In genomic region chr11:68002943-68003845, GRCh38 we compare ENCODE assay signal across 8 cellular contexts. TPM values are rescaled to one million over a fixed set of nuclear protein-coding genes. Genes with fewer than 3 reads are reported as not detected.
A peak's percentile ranks its signal among the peaks of the same experiment; 100 is the strongest.
DNase-seq lines count a peak whose midpoint lies in the region; ATAC-seq and TF ChIP-seq lines count a peak whose summit lies in the region.

No MANE protein-coding gene starts in this region.

- H3K4me3 ChIP-seq in BLaER1 (peak overlapping the region; percentile 76), Karpas-422 (ENCODE audit: low read length) (peak overlapping the region; percentile 96), dorsolateral prefrontal cortex (peak overlapping the region; percentile 42 to 81 (median 65)), subcutaneous abdominal adipose tissue (ENCODE audit: low read depth in 1 of 5, low read length in 5 of 5) (peak overlapping the region; percentile 55 to 75 (median 68))

- H3K9me3 ChIP-seq in BLaER1: no peaks in the 10 kb centered on the region
- H3K9me3 ChIP-seq in Karpas-422 (ENCODE audit: low read length): no peaks in the 10 kb centered on the region
- H3K9me3 ChIP-seq in subcutaneous abdominal adipose tissue (ENCODE audit: control insufficient read depth in 5 of 5, low read length in 5 of 5): no peaks in the 10 kb centered on the region

- intact Hi-C loops in dorsolateral prefrontal cortex (cut with DNase I): no loop called here

- H3K9me2 ChIP-seq in Karpas-422 (replicated peaks; ENCODE audit: insufficient read depth, low read length): no peaks in the 10 kb centered on the region

- H3K9ac ChIP-seq in BLaER1: peak overlapping the region; percentile 82
- peak overlapping the region; percentile 89 for H3K9ac ChIP-seq in Karpas-422 (ENCODE audit: low read length)
- peak overlapping the region in 4 of 5 donors; percentile 40 to 68 (median 53) for H3K9ac ChIP-seq in subcutaneous abdominal adipose tissue (ENCODE audit: low read length in 5 of 5)

- peaks cover 27% of the 10 kb centered on the region for H3K36me3 ChIP-seq in BLaER1
- H3K36me3 ChIP-seq in Karpas-422 (ENCODE audit: insufficient read depth, low read length): no peaks in the 10 kb centered on the region
- H3K36me3 ChIP-seq in subcutaneous abdominal adipose tissue (ENCODE audit: control insufficient read depth in 5 of 5, insufficient read depth in 5 of 5, low read length in 5 of 5): peaks cover 0 to 3% (median 0%) of the 10 kb centered on the region in 5 donors

- H2AFZ ChIP-seq in Karpas-422 (ENCODE audit: low read length): peak overlapping the region; percentile 62; the same call in 1 of the 2 replicates

- peaks cover 80% of the 10 kb centered on the region for H3K4me1 ChIP-seq in BLaER1
- H3K4me1 ChIP-seq in Karpas-422 (ENCODE audit: low read length): peaks cover 22% of the 10 kb centered on the region
- peaks cover 0 to 31% (median 21%) of the 10 kb centered on the region in 5 donors for H3K4me1 ChIP-seq in subcutaneous abdominal adipose tissue (ENCODE audit: control insufficient read depth in 5 of 5, insufficient read depth in 5 of 5, low read length in 5 of 5)

- peak overlapping the region; percentile 96 for H3K4me2 ChIP-seq in BLaER1
- peak overlapping the region; percentile 80 for H3K4me2 ChIP-seq in Karpas-422 (ENCODE audit: low read depth, low read length, poor library complexity, severe bottlenecking)

- H3K27ac ChIP-seq in BLaER1 (peak overlapping the region; percentile 93), Karpas-422 (ENCODE audit: low read length) (peak overlapping the region; percentile 86), dorsolateral prefrontal cortex (peak overlapping the region in 40 of 59 donors; percentile 11 to 81 (median 51)), subcutaneous abdominal adipose tissue (ENCODE audit: low read depth, low read length) (no peak overlapping the region)

- H4K20me1 ChIP-seq in BLaER1 (no peaks in the 10 kb centered on the region), Karpas-422 (ENCODE audit: insufficient read depth, low read depth, low read length) (no peaks in the 10 kb centered on the region)

- peaks cover 13% of the 10 kb centered on the region for H3K79me2 ChIP-seq in Karpas-422 (ENCODE audit: low read length)

- no peak for TF ChIP-seq CTCF in dorsolateral prefrontal cortex (IDR thresholded peaks at IDR 0.05 in 54 of 56, conservative IDR thresholded peaks at IDR 0.05 in 2 of 56; ENCODE audit: low read depth in 1 of 56, partially characterized antibody in 56 of 56)

- H3K27me3 ChIP-seq in BLaER1: no peaks in the 10 kb centered on the region
- H3K27me3 ChIP-seq in Karpas-422 (ENCODE audit: low read length): no peaks in the 10 kb centered on the region
- peaks cover 0 to 6% (median 0%) of the 10 kb centered on the region in 45 donors for H3K27me3 ChIP-seq in dorsolateral prefrontal cortex
- no peaks in the 10 kb centered on the region for H3K27me3 ChIP-seq in subcutaneous abdominal adipose tissue (ENCODE audit: control insufficient read depth in 5 of 5, insufficient read depth in 4 of 5, low read length in 5 of 5)

- DNase-seq in Karpas-422 (peak; percentile 79), dorsolateral prefrontal cortex (no peak), mucosa of gallbladder (ENCODE audit: low spot score) (peak; percentile 53), HCEC 1CT (no peak)
- peak; percentile 38 for DNase-seq in activated CD4-positive, alpha-beta T cell treated with anti-CD3 and anti-CD28 coated beads for 1 hour

- ATAC-seq in GM21360 (IDR thresholded peaks at IDR 0.05; ENCODE audit: unreplicated experiment): peak; percentile 24

RNA-seq across cellular contexts. Expression of gene UNC93B1, which starts 0.7 kb away (rescaled TPM):
- total RNA-seq in Karpas-422 (2014; rRNA removed; shearing (Covaris generic); ENCODE audit: low replicate concordance): 71.1 and 112 TPM in 2 replicates
- total RNA-seq in dorsolateral prefrontal cortex (10 to 100 TPM in 80 of 120 experiments, 1 to 10 TPM in 40; 5.7 to 20.9 (median 11.2) TPM), mucosa of gallbladder (107 TPM)

RNA-seq across cellular contexts. Expression of gene ALDH3B1, which starts 6.9 kb away (rescaled TPM):
- total RNA-seq in Karpas-422 (2014; rRNA removed; shearing (Covaris generic); ENCODE audit: low replicate concordance): 0.40 TPM in 1 of 2 replicates, not detected in the other
- total RNA-seq in dorsolateral prefrontal cortex (1 to 10 TPM; 1.2 to 7.7 (median 3.1) TPM), mucosa of gallbladder (34.8 TPM)

RNA-seq across cellular contexts. Expression of gene NDUFS8, which starts 27.3 kb away (rescaled TPM):
- 159 and 231 TPM in 2 replicates for total RNA-seq in Karpas-422 (2014; rRNA removed; shearing (Covaris generic); ENCODE audit: low replicate concordance)
- total RNA-seq in dorsolateral prefrontal cortex: 100 to 1,000 TPM in 119 of 120 experiments, 10 to 100 TPM in 1; 98.7 to 186 (median 138) TPM
- total RNA-seq in mucosa of gallbladder: 168 TPM

RNA-seq across cellular contexts. Expression of gene TCIRG1, which starts 35.6 kb away (rescaled TPM):
- 47.7 and 82.3 TPM in 2 replicates for total RNA-seq in Karpas-422 (2014; rRNA removed; shearing (Covaris generic); ENCODE audit: low replicate concordance)
- 10 to 100 TPM in 110 of 120 experiments, 1 to 10 TPM in 10; 6.5 to 49.6 (median 16.9) TPM for total RNA-seq in dorsolateral prefrontal cortex
- total RNA-seq in mucosa of gallbladder: 151 TPM

Comparison
In these comparisons a context has a peak if more than half of its experiments do, and no peak if none do; other contexts are left out.
1. DNase-seq: peak in Karpas-422 (single experiment), activated CD4-positive, alpha-beta T cell treated with anti-CD3 and anti-CD28 coated beads for 1 hour (single experiment) and mucosa of gallbladder (single experiment); none in dorsolateral prefrontal cortex (0 of 10) and HCEC 1CT (single experiment).
2. Peak in every context shown above with its lines, with median percentiles within 50 percentile points of each other: H3K4me3 ChIP-seq and H3K9ac ChIP-seq.